ENCODE assay signal across 16 cellular contexts in genomic region chr11:116580828-116581227, GRCh38.
DNase-seq lines count a peak whose midpoint lies in the region; ATAC-seq, FAIRE-seq and TF ChIP-seq lines count a peak whose summit lies in the region.
"Had no signal": no experiment of that assay in that cellular context is flagged by ENCODE, and none has a peak within 500 bp of the region (broad histone marks: within the 10 kb centered on the region; RNA-seq: fewer than 3 reads in every experiment).

No MANE protein-coding gene starts in this region.

- H3K18ac ChIP-seq in trophoblast cell (ENCODE audit: low read length): no peak overlapping the region

- TF ChIP-seq CTCF in pancreas (IDR thresholded peaks at IDR 0.05): no peak

- H3K36me3 ChIP-seq in HUES6 (ENCODE audit: control insufficient read depth, insufficient read depth, low read length) (no peaks in the 10 kb centered on the region), trophoblast cell (ENCODE audit: control insufficient read depth in 1 of 2, insufficient read depth in 2 of 2, low read length in 2 of 2) (no peaks in the 10 kb centered on the region), pancreas (no peaks in the 10 kb centered on the region)
- H3K36me3 ChIP-seq: brain microvascular endothelial cell had no signal

- H3K79me2 ChIP-seq in trophoblast cell (ENCODE audit: control insufficient read depth, insufficient read depth, low read length, poor library complexity): no peaks in the 10 kb centered on the region

- no peak overlapping the region for H4K12ac ChIP-seq in trophoblast cell (ENCODE audit: low read depth, low read length)

- H3K27ac ChIP-seq in HUES6 (ENCODE audit: low read depth, low read length): peak overlapping the region; percentile 12; the same call in 1 of the 2 replicates
- H3K27ac ChIP-seq in trophoblast cell (ENCODE audit: low read depth, low read length): no peak overlapping the region
- no peak overlapping the region for H3K27ac ChIP-seq in pancreas
- H3K27ac ChIP-seq: brain microvascular endothelial cell had no signal

- peak overlapping the region; percentile 55 for H3K4me2 ChIP-seq in trophoblast cell (ENCODE audit: low read length)

- no peak overlapping the region for H4K8ac ChIP-seq in trophoblast cell (ENCODE audit: low read depth, low read length)

- peaks cover 96% of the 10 kb centered on the region for H3K27me3 ChIP-seq in HUES6 (ENCODE audit: control insufficient read depth, insufficient read depth, low read length)
- peaks cover 38% of the 10 kb centered on the region for H3K27me3 ChIP-seq in trophoblast cell (ENCODE audit: insufficient read depth, low read length)
- H3K27me3 ChIP-seq in pancreas: peaks cover 0 to 17% (median 0%) of the 10 kb centered on the region in 4 donors

- no CpG with 5 or more reads among the region's 35 CpGs for WGBS in trophoblast cell (ENCODE audit: extremely low coverage, insufficient coverage, insufficient read length)
- WGBS in pancreas, 2 donors: 4 to 6% methylated on average over 35 of the region's 35 CpGs

- H3K9ac ChIP-seq in HUES6 (ENCODE audit: low read length): peak overlapping the region; percentile 77
- H3K9ac ChIP-seq in trophoblast cell (ENCODE audit: low read length): no peak overlapping the region

- no peak overlapping the region for H4K91ac ChIP-seq in trophoblast cell (ENCODE audit: low read depth, low read length)

- H3K23ac ChIP-seq in trophoblast cell (ENCODE audit: low read length): no peak overlapping the region

- H3K4me1 ChIP-seq in HUES6 (ENCODE audit: control insufficient read depth, insufficient read depth, low read length) (peaks cover 36% of the 10 kb centered on the region), trophoblast cell (ENCODE audit: control insufficient read depth in 1 of 2, insufficient read depth in 2 of 2, low read length in 2 of 2) (peaks cover 0 to 2% of the 10 kb centered on the region in 2 experiments), pancreas (no peaks in the 10 kb centered on the region)

- no peak for ATAC-seq in pancreas
- ATAC-seq in GM18502 (IDR thresholded peaks at IDR 0.05; ENCODE audit: poor library complexity, unreplicated experiment): no peak

- H2AK5ac ChIP-seq in trophoblast cell (ENCODE audit: low read length): no peak overlapping the region

- H3K4ac ChIP-seq in trophoblast cell (ENCODE audit: low read depth, low read length): no peak overlapping the region

- no peak overlapping the region for H2AFZ ChIP-seq in trophoblast cell (ENCODE audit: insufficient read depth, low read length, poor library complexity)

- H3K9me3 ChIP-seq in HUES6 (ENCODE audit: control insufficient read depth, insufficient read depth, low read depth, low read length): no peaks in the 10 kb centered on the region
- peaks cover 6% of the 10 kb centered on the region for H3K9me3 ChIP-seq in trophoblast cell (ENCODE audit: insufficient read depth, low read depth, low read length)
- no peaks in the 10 kb centered on the region for H3K9me3 ChIP-seq in pancreas

- no peak for FAIRE-seq in pancreas (lab: Jason Lieb, UNC)

- intact Hi-C loops in pancreas (cut with DNase I): no loop called here

- H3K79me1 ChIP-seq in trophoblast cell (ENCODE audit: low read length): no peaks in the 10 kb centered on the region

- no peak overlapping the region for H3K14ac ChIP-seq in trophoblast cell (ENCODE audit: low read length)

- DNase-seq in NCI-H69 (lab: John Stamatoyannopoulos, UW) (peak; percentile 99), globus pallidus (ENCODE audit: low spot score) (peak; percentile 45), trophoblast cell (no peak), SHP77 treated with DMSO at 0.1 percent for 48 hours (lab: John Stamatoyannopoulos, UW) (no peak), pancreas (no peak), NCI-H2196 treated with DMSO at 0.1 percent for 48 hours (lab: John Stamatoyannopoulos, UW; ENCODE audit: unreplicated experiment) (no peak)
- DNase-seq: activated T-cell treated with anti-CD3 and anti-CD28 coated beads, Interleukin-2, amount 50 U/mL, for 48 hours; brain microvascular endothelial cell; CD8-positive, alpha-beta memory T cell; Kasumi-1; kidney glomerular epithelial cell; NCI-H510A; stimulated activated CD4-positive, alpha-beta T cell treated with anti-CD3 and anti-CD28 coated beads, Interleukin-1b, Interleukin-23, amount 100 ng/mL, for 48 hours; stimulated activated naive CD4-positive, alpha-beta T cell had no signal

- no peak overlapping the region for H2BK120ac ChIP-seq in trophoblast cell (ENCODE audit: insufficient read depth, low read length, poor library complexity)

- no peak overlapping the region for H2BK12ac ChIP-seq in trophoblast cell (ENCODE audit: low read length)

- no peak overlapping the region for H2BK5ac ChIP-seq in trophoblast cell (ENCODE audit: low read depth, low read length, poor library complexity)

- H3K4me3 ChIP-seq in HUES6 (ENCODE audit: low read depth, low read length) (peak overlapping the region; percentile 60), trophoblast cell (ENCODE audit: low read depth, low read length) (no peak overlapping the region), pancreas (no peak overlapping the region)

Comparison
In these comparisons a context has a peak if more than half of its experiments do, and no peak if none do; other contexts are left out.
1. DNase-seq: peak in NCI-H69 (single experiment) and globus pallidus (single experiment); none in trophoblast cell (0 of 2), SHP77 treated with DMSO at 0.1 percent for 48 hours (single experiment), pancreas (0 of 6) and NCI-H2196 treated with DMSO at 0.1 percent for 48 hours (single experiment).